ENCODE assay signal across 1 cellular context in the genomic region with DNA sequence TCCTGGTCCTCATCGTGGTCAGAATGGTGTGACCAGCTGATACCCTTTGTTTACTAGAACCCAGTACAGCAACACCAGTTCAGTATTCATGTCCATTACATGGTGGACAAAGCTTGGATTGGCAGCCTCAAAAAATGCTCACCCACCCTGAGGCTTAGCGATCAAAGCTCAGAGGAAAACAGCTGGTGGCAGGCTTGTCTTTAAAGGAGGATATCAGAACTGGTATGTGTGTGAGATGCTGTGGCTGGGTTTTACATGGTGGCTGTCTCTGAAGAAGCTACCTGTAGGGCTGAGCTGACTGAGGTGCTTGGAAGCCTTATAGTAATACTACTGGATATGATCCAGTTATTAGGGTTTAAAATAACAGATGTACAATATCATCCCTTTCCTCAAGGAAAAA.
TF ChIP-seq lines count a peak whose summit lies in the region.

No MANE protein-coding gene starts in this region.

TF ChIP-seq in A549, 52 proteins besides CTCF, POLR2A, EP300 and RAD21 (continued from another document):
- TF ChIP-seq HES2 (IDR thresholded peaks at IDR 0.05) (no peak), TP53 (CRISPR knock-in tag; IDR thresholded peaks at IDR 0.05) (no peak), RARB (CRISPR knock-in tag; IDR thresholded peaks at IDR 0.05) (no peak), RNF2 (IDR thresholded peaks at IDR 0.05; ENCODE audit: borderline replicate concordance, low read depth) (no peak), KDM1A (IDR thresholded peaks at IDR 0.05; ENCODE audit: low read depth) (no peak)
- TF ChIP-seq, protein P1, sequence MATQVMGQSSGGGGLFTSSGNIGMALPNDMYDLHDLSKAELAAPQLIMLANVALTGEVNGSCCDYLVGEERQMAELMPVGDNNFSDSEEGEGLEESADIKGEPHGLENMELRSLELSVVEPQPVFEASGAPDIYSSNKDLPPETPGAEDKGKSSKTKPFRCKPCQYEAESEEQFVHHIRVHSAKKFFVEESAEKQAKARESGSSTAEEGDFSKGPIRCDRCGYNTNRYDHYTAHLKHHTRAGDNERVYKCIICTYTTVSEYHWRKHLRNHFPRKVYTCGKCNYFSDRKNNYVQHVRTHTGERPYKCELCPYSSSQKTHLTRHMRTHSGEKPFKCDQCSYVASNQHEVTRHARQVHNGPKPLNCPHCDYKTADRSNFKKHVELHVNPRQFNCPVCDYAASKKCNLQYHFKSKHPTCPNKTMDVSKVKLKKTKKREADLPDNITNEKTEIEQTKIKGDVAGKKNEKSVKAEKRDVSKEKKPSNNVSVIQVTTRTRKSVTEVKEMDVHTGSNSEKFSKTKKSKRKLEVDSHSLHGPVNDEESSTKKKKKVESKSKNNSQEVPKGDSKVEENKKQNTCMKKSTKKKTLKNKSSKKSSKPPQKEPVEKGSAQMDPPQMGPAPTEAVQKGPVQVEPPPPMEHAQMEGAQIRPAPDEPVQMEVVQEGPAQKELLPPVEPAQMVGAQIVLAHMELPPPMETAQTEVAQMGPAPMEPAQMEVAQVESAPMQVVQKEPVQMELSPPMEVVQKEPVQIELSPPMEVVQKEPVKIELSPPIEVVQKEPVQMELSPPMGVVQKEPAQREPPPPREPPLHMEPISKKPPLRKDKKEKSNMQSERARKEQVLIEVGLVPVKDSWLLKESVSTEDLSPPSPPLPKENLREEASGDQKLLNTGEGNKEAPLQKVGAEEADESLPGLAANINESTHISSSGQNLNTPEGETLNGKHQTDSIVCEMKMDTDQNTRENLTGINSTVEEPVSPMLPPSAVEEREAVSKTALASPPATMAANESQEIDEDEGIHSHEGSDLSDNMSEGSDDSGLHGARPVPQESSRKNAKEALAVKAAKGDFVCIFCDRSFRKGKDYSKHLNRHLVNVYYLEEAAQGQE (IDR thresholded peaks at IDR 0.05): no peak
